ENCODE assay signal across 22 cellular contexts in genomic region chr2:53475320-53475719, GRCh38.
DNase-seq lines count a peak whose midpoint lies in the region; ATAC-seq, FAIRE-seq and TF ChIP-seq lines count a peak whose summit lies in the region.
"Had no signal": no experiment of that assay in that cellular context is flagged by ENCODE, and none has a peak within 500 bp of the region (broad histone marks: within the 10 kb centered on the region; RNA-seq: fewer than 3 reads in every experiment).

No MANE protein-coding gene starts in this region.

- no peak overlapping the region for H3K27ac Mint-ChIP-seq in activated CD4-positive, alpha-beta T cell treated with anti-CD3 and anti-CD28 coated beads, Interleukin-2, amount 10 ng/mL, durations not matched to agents 24 days and 14 days
- H3K27ac Mint-ChIP-seq: activated T-helper 17 cell treated with anti-CD3 and anti-CD28 coated beads, Interleukin-2, amount 50 U/mL, for 72 hours; CD14-positive monocyte had no signal

- no peaks in the 10 kb centered on the region for H3K9me3 ChIP-seq in stomach
- H3K9me3 ChIP-seq: colonic mucosa, heart right ventricle, sigmoid colon, thyroid gland had no signal

- no peaks in the 10 kb centered on the region for H3K4me1 ChIP-seq in stomach
- H3K4me1 ChIP-seq: colonic mucosa, heart right ventricle, sigmoid colon, thyroid gland had no signal

- WGBS in stomach, 5 donors: 86 to 96% (median 92%) methylated on average over 2 of the region's 2 CpGs

- H3K4me3 ChIP-seq in choroid plexus epithelial cell (ENCODE audit: low read depth, low read length) (no peak overlapping the region), stomach (no peak overlapping the region)
- H3K4me3 ChIP-seq: colonic mucosa, heart right ventricle, sigmoid colon, thyroid gland had no signal

- intact Hi-C loops in stomach (cut with DNase I; ENCODE audit: low total_unique reads): no loop called here
- intact Hi-C loops in activated CD4-positive, alpha-beta T cell treated with anti-CD3 and anti-CD28 coated beads, Interleukin-2, amount 10 ng/mL, durations not matched to agents 24 days and 14 days (cut with micrococcal nuclease): no loop called here

- no peak for ATAC-seq in GM21717 (IDR thresholded peaks at IDR 0.05; ENCODE audit: unreplicated experiment)
- ATAC-seq: activated T-helper 17 cell treated with anti-CD3 and anti-CD28 coated beads, Interleukin-2, amount 50 U/mL, for 72 hours; heart right ventricle; left cardiac atrium had no signal

- no peaks in the 10 kb centered on the region for H3K36me3 Mint-ChIP-seq in activated CD4-positive, alpha-beta T cell treated with anti-CD3 and anti-CD28 coated beads, Interleukin-2, amount 10 ng/mL, durations not matched to agents 24 days and 14 days (ENCODE audit: low read depth)
- H3K36me3 Mint-ChIP-seq: CD14-positive monocyte had no signal

- H3K4me1 Mint-ChIP-seq in activated CD4-positive, alpha-beta T cell treated with anti-CD3 and anti-CD28 coated beads, Interleukin-2, amount 10 ng/mL, durations not matched to agents 24 days and 14 days: no peaks in the 10 kb centered on the region
- H3K4me1 Mint-ChIP-seq: activated T-helper 17 cell treated with anti-CD3 and anti-CD28 coated beads, Interleukin-2, amount 50 U/mL, for 72 hours; CD14-positive monocyte had no signal

- TF ChIP-seq CTCF in choroid plexus epithelial cell (conservative IDR thresholded peaks at IDR 0.05; ENCODE audit: low read depth, low read length): no peak
- TF ChIP-seq CTCF in stomach (IDR thresholded peaks at IDR 0.05): no peak

- no peak overlapping the region for H3K4me3 Mint-ChIP-seq in activated CD4-positive, alpha-beta T cell treated with anti-CD3 and anti-CD28 coated beads, Interleukin-2, amount 10 ng/mL, durations not matched to agents 24 days and 14 days
- H3K4me3 Mint-ChIP-seq: activated T-helper 17 cell treated with anti-CD3 and anti-CD28 coated beads, Interleukin-2, amount 50 U/mL, for 72 hours; CD14-positive monocyte had no signal

- TF ChIP-seq EP300 in stomach (IDR thresholded peaks at IDR 0.05): no peak

- no peak for TF ChIP-seq POLR2A in stomach (IDR thresholded peaks at IDR 0.05)

- FAIRE-seq in RCC 7860 (lab: Jason Lieb, UNC): peak; percentile 92
- FAIRE-seq: endothelial cell of umbilical vein, GM12891 had no signal

- H3K27ac ChIP-seq in stomach: no peak overlapping the region
- H3K27ac ChIP-seq: colonic mucosa, heart right ventricle, HL-60, sigmoid colon, thyroid gland had no signal

- DNase-seq in GM04504 (ENCODE audit: low read depth) (peak; percentile 56), RCC 7860 (ENCODE audit: low spot score) (peak; percentile 78), choroid plexus epithelial cell (ENCODE audit: low read depth) (peak; percentile 1), renal cortical epithelial cell (ENCODE audit: low read depth) (peak; percentile 93), stomach (no peak)
- DNase-seq in activated naive CD4-positive, alpha-beta T cell treated with anti-CD3 and anti-CD28 coated beads, Interleukin-2, amount 50 U/mL, for 16 hours: no peak
- no peak for DNase-seq in activated CD4-positive, alpha-beta T cell treated with anti-CD3 and anti-CD28 coated beads, Interleukin-2, amount 10 ng/mL, durations not matched to agents 24 days and 14 days
- DNase-seq: activated CD8-positive, alpha-beta memory T cell treated with anti-CD3 and anti-CD28 coated beads for 24 hours; colonic mucosa; heart right ventricle; Kasumi-1; left cardiac atrium; NCI-H510A; sigmoid colon; stimulated activated CD4-positive, alpha-beta T cell treated with anti-CD3 and anti-CD28 coated beads, Interleukin-4, amount 100 ng/mL, for 24 hours; thyroid gland had no signal

- H3K36me3 ChIP-seq in stomach: no peaks in the 10 kb centered on the region
- H3K36me3 ChIP-seq: colonic mucosa, heart right ventricle, sigmoid colon, thyroid gland had no signal

- H3K27me3 Mint-ChIP-seq in activated CD4-positive, alpha-beta T cell treated with anti-CD3 and anti-CD28 coated beads, Interleukin-2, amount 10 ng/mL, durations not matched to agents 24 days and 14 days: peaks cover 1% of the 10 kb centered on the region

- H3K27me3 ChIP-seq in stomach: no peaks in the 10 kb centered on the region
- H3K27me3 ChIP-seq: colonic mucosa, heart right ventricle, sigmoid colon, thyroid gland had no signal

- no peaks in the 10 kb centered on the region for H3K9me3 Mint-ChIP-seq in activated CD4-positive, alpha-beta T cell treated with anti-CD3 and anti-CD28 coated beads, Interleukin-2, amount 10 ng/mL, durations not matched to agents 24 days and 14 days
- H3K9me3 Mint-ChIP-seq: activated T-helper 17 cell treated with anti-CD3 and anti-CD28 coated beads, Interleukin-2, amount 50 U/mL, for 72 hours had no signal

Comparison
In these comparisons a context has a peak if more than half of its experiments do, and no peak if none do; other contexts are left out.
1. DNase-seq: peak in GM04504 (single experiment), RCC 7860 (single experiment), choroid plexus epithelial cell (single experiment) and renal cortical epithelial cell (single experiment); none in stomach (single experiment), activated naive CD4-positive, alpha-beta T cell treated with anti-CD3 and anti-CD28 coated beads, Interleukin-2, amount 50 U/mL, for 16 hours (single experiment) and activated CD4-positive, alpha-beta T cell treated with anti-CD3 and anti-CD28 coated beads, Interleukin-2, amount 10 ng/mL, durations not matched to agents 24 days and 14 days (single experiment).